In genomic region chr16:66844342-66845079, GRCh38 we compare ENCODE assay signal across 1 cellular context.
TF ChIP-seq lines count a peak whose summit lies in the region.

Gene CA7 (plus strand): TSS chr16:66844414. CDS start chr16:66844488, 74 bp downstream.

TF ChIP-seq in HEK293, 187 proteins besides CTCF, POLR2A, EP300 and RAD21 (continued from another document):
- TF ChIP-seq PATZ1 (tag by site-specific recombination; IDR thresholded peaks at IDR 0.05): 0 out of 2 replicates have a peak, but pooled peaks have one; percentile 29
